ENCODE assay signal across 38 cellular contexts in genomic region chr1:151779852-151780251, GRCh38. TPM values are rescaled to one million over a fixed set of nuclear protein-coding genes. Genes with fewer than 3 reads are reported as not detected.
"Had no signal": no experiment of that assay in that cellular context is flagged by ENCODE, and none has a peak within 500 bp of the region (broad histone marks: within the 10 kb centered on the region; RNA-seq: fewer than 3 reads in every experiment).

No MANE protein-coding gene starts in this region.

- H3K9me3 ChIP-seq: adrenal gland, body of pancreas, colonic mucosa, esophagus squamous epithelium, gastroesophageal sphincter, heart right ventricle had no signal

- H3K36me3 ChIP-seq: colonic mucosa had no signal

- H3K4me3 ChIP-seq: adrenal gland, body of pancreas, cardiac muscle cell, colonic mucosa, esophagus squamous epithelium, gastroesophageal sphincter, heart right ventricle, hepatocyte had no signal

- ATAC-seq: activated CD4-positive, CD25-positive, alpha-beta regulatory T cell treated with anti-CD3 and anti-CD28 coated beads, Interleukin-2, amount 50 U/mL, for 24 hours; activated CD8-positive, alpha-beta T cell treated with anti-CD3 and anti-CD28 coated beads for 36 hours; activated naive CD8-positive, alpha-beta T cell treated with anti-CD3 and anti-CD28 coated beads, Interleukin-2, amount 50 U/mL, for 24 hours; activated T-cell treated with anti-CD3 and anti-CD28 coated beads, Interleukin-2, amount 50 U/mL, for 4 hours; body of pancreas; gastroesophageal sphincter; heart right ventricle had no signal

- H3K4me3 Mint-ChIP-seq: activated B cell treated with CpG ODN at 0.5 μM for 24 hours; activated CD8-positive, alpha-beta T cell treated with anti-CD3 and anti-CD28 coated beads for 36 hours; activated naive CD4-positive, alpha-beta T cell treated with anti-CD3 and anti-CD28 coated beads for 36 hours; activated naive CD4-positive, alpha-beta T cell treated with anti-CD3 and anti-CD28 coated beads, Interleukin-2, amount 50 U/mL, for 24 hours; activated naive CD8-positive, alpha-beta T cell treated with anti-CD3 and anti-CD28 coated beads for 36 hours; activated naive CD8-positive, alpha-beta T cell treated with anti-CD3 and anti-CD28 coated beads, Interleukin-2, amount 50 U/mL, for 24 hours; activated T-cell treated with anti-CD3 and anti-CD28 coated beads, Interleukin-2, amount 50 U/mL, for 4 hours; T-helper 2 cell treated with Interferon-gamma antibody and Interleukin-4, amounts not matched to agents 5 μg/mL and 100 μg/mL, for 36 hours had no signal

- H3K4me2 ChIP-seq: hepatocyte had no signal

- H3K27ac Mint-ChIP-seq: activated B cell treated with CpG ODN at 0.5 μM for 24 hours; activated CD8-positive, alpha-beta T cell treated with anti-CD3 and anti-CD28 coated beads for 36 hours; activated naive CD4-positive, alpha-beta T cell treated with anti-CD3 and anti-CD28 coated beads for 36 hours; activated naive CD4-positive, alpha-beta T cell treated with anti-CD3 and anti-CD28 coated beads, Interleukin-2, amount 50 U/mL, for 24 hours; activated naive CD8-positive, alpha-beta T cell treated with anti-CD3 and anti-CD28 coated beads for 36 hours; activated naive CD8-positive, alpha-beta T cell treated with anti-CD3 and anti-CD28 coated beads, Interleukin-2, amount 50 U/mL, for 24 hours; activated T-helper 2 cell treated with anti-CD3 and anti-CD28 coated beads, Interferon-gamma antibody, Interleukin-2, Interleukin-4, amounts not matched to agents 10 μg/mL and 5 μg/mL and 100 μg/mL, durations not matched to agents 14 hours and 24 hours and 36 hours; T-helper 2 cell treated with Interferon-gamma antibody and Interleukin-4, amounts not matched to agents 5 μg/mL and 100 μg/mL, for 36 hours had no signal

- H3K4me1 ChIP-seq: adrenal gland, body of pancreas, colonic mucosa, gastroesophageal sphincter had no signal

- H3K27me3 ChIP-seq: adrenal gland, body of pancreas, cardiac muscle cell, colonic mucosa, esophagus squamous epithelium, gastroesophageal sphincter, heart right ventricle, hepatocyte had no signal

- H3K9me3 Mint-ChIP-seq: activated B cell treated with CpG ODN at 0.5 μM for 24 hours; activated CD8-positive, alpha-beta T cell treated with anti-CD3 and anti-CD28 coated beads for 36 hours; activated naive CD4-positive, alpha-beta T cell treated with anti-CD3 and anti-CD28 coated beads for 36 hours; activated naive CD4-positive, alpha-beta T cell treated with anti-CD3 and anti-CD28 coated beads, Interleukin-2, amount 50 U/mL, for 24 hours; activated naive CD8-positive, alpha-beta T cell treated with anti-CD3 and anti-CD28 coated beads for 36 hours; activated naive CD8-positive, alpha-beta T cell treated with anti-CD3 and anti-CD28 coated beads, Interleukin-2, amount 50 U/mL, for 24 hours; activated T-cell treated with anti-CD3 and anti-CD28 coated beads, Interleukin-2, amount 50 U/mL, for 4 hours; activated T-helper 2 cell treated with anti-CD3 and anti-CD28 coated beads, Interferon-gamma antibody, Interleukin-2, Interleukin-4, amounts not matched to agents 10 μg/mL and 5 μg/mL and 100 μg/mL, durations not matched to agents 14 hours and 24 hours and 36 hours; T-helper 2 cell treated with Interferon-gamma antibody and Interleukin-4, amounts not matched to agents 5 μg/mL and 100 μg/mL, for 36 hours had no signal

- H3K4me1 Mint-ChIP-seq: activated B cell treated with CpG ODN at 0.5 μM for 24 hours; activated naive CD4-positive, alpha-beta T cell treated with anti-CD3 and anti-CD28 coated beads, Interleukin-2, amount 50 U/mL, for 24 hours; activated naive CD8-positive, alpha-beta T cell treated with anti-CD3 and anti-CD28 coated beads for 36 hours; activated naive CD8-positive, alpha-beta T cell treated with anti-CD3 and anti-CD28 coated beads, Interleukin-2, amount 50 U/mL, for 24 hours had no signal

- H3K27me3 Mint-ChIP-seq: activated B cell treated with CpG ODN at 0.5 μM for 24 hours; activated CD8-positive, alpha-beta T cell treated with anti-CD3 and anti-CD28 coated beads for 36 hours; activated naive CD4-positive, alpha-beta T cell treated with anti-CD3 and anti-CD28 coated beads, Interleukin-2, amount 50 U/mL, for 24 hours; activated naive CD8-positive, alpha-beta T cell treated with anti-CD3 and anti-CD28 coated beads for 36 hours; activated naive CD8-positive, alpha-beta T cell treated with anti-CD3 and anti-CD28 coated beads, Interleukin-2, amount 50 U/mL, for 24 hours had no signal

- DNase-seq: activated B cell treated with CpG ODN at 0.5 μM for 24 hours; activated CD4-positive, alpha-beta T cell treated with anti-CD3 and anti-CD28 coated beads for 48 hours; activated CD4-positive, alpha-beta T cell treated with anti-CD3 and anti-CD28 coated beads, Interleukin-2, amount 50 U/mL, for 1 hour; activated CD4-positive, alpha-beta T cell treated with anti-CD3 and anti-CD28 coated beads, Interleukin-2, amount 50 U/mL, for 48 hours; activated CD8-positive, alpha-beta memory T cell treated with anti-CD3 and anti-CD28 coated beads for 24 hours; activated CD8-positive, alpha-beta T cell treated with anti-CD3 and anti-CD28 coated beads for 36 hours; activated effector memory CD4-positive, alpha-beta T cell treated with anti-CD3 and anti-CD28 coated beads, Interleukin-2, amount 50 U/mL, for 16 hours; activated naive CD4-positive, alpha-beta T cell treated with anti-CD3 and anti-CD28 coated beads for 36 hours; activated naive CD8-positive, alpha-beta T cell treated with anti-CD3 and anti-CD28 coated beads for 36 hours; activated naive CD8-positive, alpha-beta T cell treated with anti-CD3 and anti-CD28 coated beads, Interleukin-2, amount 50 U/mL, for 24 hours; activated T-cell treated with anti-CD3 and anti-CD28 coated beads, Interleukin-2, amount 50 U/mL, for 4 hours; adrenal gland; amygdala; aorta; body of pancreas; central memory CD4-positive, alpha-beta T cell; cerebellar nuclear complex; colonic mucosa; effector CD8-positive, alpha-beta T cell; esophagus squamous epithelium; foreskin melanocyte; heart right ventricle; T1000; WERI-Rb-1 had no signal

- H3K79me2 ChIP-seq: hepatocyte had no signal

- H2AFZ ChIP-seq: hepatocyte had no signal

- H3K27ac ChIP-seq: adrenal gland, body of pancreas, cardiac muscle cell, colonic mucosa, epithelial cell of prostate, esophagus squamous epithelium, gastroesophageal sphincter, heart right ventricle, hepatocyte, WERI-Rb-1 had no signal

RNA-seq across cellular contexts. Expression of gene LINGO4, which starts 25.4 kb away (rescaled TPM):
- total RNA-seq: activated B cell treated with CpG ODN at 0.5 μM for 24 hours; activated CD8-positive, alpha-beta T cell treated with anti-CD3 and anti-CD28 coated beads for 36 hours; activated naive CD8-positive, alpha-beta T cell treated with anti-CD3 and anti-CD28 coated beads for 36 hours; activated T-helper 2 cell treated with anti-CD3 and anti-CD28 coated beads, Interferon-gamma antibody, Interleukin-2, Interleukin-4, amounts not matched to agents 10 μg/mL and 5 μg/mL and 100 μg/mL, durations not matched to agents 14 hours and 24 hours and 36 hours; aorta; cardiac muscle cell; dermis microvascular lymphatic vessel endothelial cell; endothelial cell of umbilical vein; fibroblast of lung; fibroblast of villous mesenchyme; gastroesophageal sphincter; glomerular endothelial cell; hepatocyte had no signal
- polyA plus RNA-seq: aorta, cardiac muscle cell, endothelial cell of umbilical vein, fibroblast of lung, hepatocyte had no signal

RNA-seq across cellular contexts. Expression of gene RORC, which starts 51.8 kb away (rescaled TPM):
- total RNA-seq: cardiac muscle cell, dermis microvascular lymphatic vessel endothelial cell, endothelial cell of umbilical vein, fibroblast of villous mesenchyme, glomerular endothelial cell had no signal
- polyA plus RNA-seq: cardiac muscle cell, endothelial cell of umbilical vein, fibroblast of lung had no signal

RNA-seq across cellular contexts. Expression of gene RIIAD1, which starts 58.5 kb away (rescaled TPM):
- total RNA-seq: activated B cell treated with CpG ODN at 0.5 μM for 24 hours; activated CD8-positive, alpha-beta T cell treated with anti-CD3 and anti-CD28 coated beads for 36 hours; activated naive CD4-positive, alpha-beta T cell treated with anti-CD3 and anti-CD28 coated beads for 36 hours; activated naive CD8-positive, alpha-beta T cell treated with anti-CD3 and anti-CD28 coated beads for 36 hours; activated T-cell treated with anti-CD3 and anti-CD28 coated beads, Interleukin-2, amount 50 U/mL, for 4 hours; activated T-helper 2 cell treated with anti-CD3 and anti-CD28 coated beads, Interferon-gamma antibody, Interleukin-2, Interleukin-4, amounts not matched to agents 10 μg/mL and 5 μg/mL and 100 μg/mL, durations not matched to agents 14 hours and 24 hours and 36 hours; aorta; body of pancreas; cardiac muscle cell; dermis microvascular lymphatic vessel endothelial cell; endothelial cell of umbilical vein; esophagus squamous epithelium; fibroblast of lung; fibroblast of villous mesenchyme; glomerular endothelial cell; hepatocyte had no signal
- polyA plus RNA-seq: aorta, cardiac muscle cell, endothelial cell of umbilical vein, esophagus, fibroblast of lung, hepatocyte had no signal
